In genomic region chr11:14620027-14620511, GRCh38 we compare ENCODE assay signal across 20 cellular contexts. TPM values are rescaled to one million over a fixed set of nuclear protein-coding genes. Genes with fewer than 3 reads are reported as not detected.
A peak's percentile ranks its signal among the peaks of the same experiment; 100 is the strongest.
DNase-seq lines count a peak whose midpoint lies in the region; ATAC-seq and TF ChIP-seq lines count a peak whose summit lies in the region.
"Had no signal": no experiment of that assay in that cellular context is flagged by ENCODE, and none has a peak within 500 bp of the region (broad histone marks: within the 10 kb centered on the region; RNA-seq: fewer than 3 reads in every experiment).

No MANE protein-coding gene starts in this region.

- H3K4me3 Mint-ChIP-seq in type B pancreatic cell, result no peak overlapping the region
- H3K4me3 Mint-ChIP-seq: activated naive CD4-positive, alpha-beta T cell treated with anti-CD3 and anti-CD28 coated beads, Interleukin-2, amount 10 ng/mL, durations not matched to agents 7 days and 5 days; activated T-cell treated with anti-CD3 and anti-CD28 coated beads, Interleukin-2, amount 50 U/mL, for 4 hours; IgD-negative memory B cell; memory B cell; neural crest cell had no signal

- no peaks in the 10 kb centered on the region for H3K9me3 Mint-ChIP-seq in type B pancreatic cell
- H3K9me3 Mint-ChIP-seq: activated T-cell treated with anti-CD3 and anti-CD28 coated beads, Interleukin-2, amount 50 U/mL, for 4 hours; IgD-negative memory B cell; memory B cell; neural crest cell had no signal

- no peak overlapping the region for H2AFZ ChIP-seq in DND-41 (ENCODE audit: low read depth, low read length)

- H3K79me2 ChIP-seq in DND-41 (ENCODE audit: insufficient read depth, low read length), result peaks cover 5% of the 10 kb centered on the region; the same call in 1 of the 2 replicates

- TF ChIP-seq POLR2A in gastroesophageal sphincter (IDR thresholded peaks at IDR 0.05), result no peak

- H3K36me3 ChIP-seq in DND-41 (ENCODE audit: insufficient read depth, low read length) (peaks cover 7% of the 10 kb centered on the region; the same call in 1 of the 2 replicates), adipocyte (ENCODE audit: control insufficient read depth, insufficient read depth, low read length, severe bottlenecking) (no peaks in the 10 kb centered on the region), gastroesophageal sphincter (no peaks in the 10 kb centered on the region), neutrophil (no peaks in the 10 kb centered on the region)
- H3K36me3 ChIP-seq: brain microvascular endothelial cell, stomach had no signal

- 54 to 74% methylated on average over 2 of the region's 2 CpGs for WGBS in gastroesophageal sphincter (ENCODE audit: low coverage in 1 of 2), 2 donors

- H3K4me3 ChIP-seq in DND-41 (ENCODE audit: low read depth in 1 of 2, low read length in 2 of 2) (no peak overlapping the region), adipocyte (ENCODE audit: low read length) (no peak overlapping the region), gastroesophageal sphincter (no peak overlapping the region), neutrophil (ENCODE audit: low read depth in 1 of 2, low read length in 1 of 2) (no peak overlapping the region)
- H3K4me3 ChIP-seq: stomach had no signal

- H3K4me2 ChIP-seq in DND-41 (ENCODE audit: insufficient read depth, low read length), result no peak overlapping the region

- no peaks in the 10 kb centered on the region for H3K4me1 Mint-ChIP-seq in type B pancreatic cell (ENCODE audit: unreplicated experiment)
- H3K4me1 Mint-ChIP-seq: neural crest cell had no signal

- no peaks in the 10 kb centered on the region for H3K27me3 Mint-ChIP-seq in type B pancreatic cell
- H3K27me3 Mint-ChIP-seq: activated naive CD4-positive, alpha-beta T cell treated with anti-CD3 and anti-CD28 coated beads, Interleukin-2, amount 10 ng/mL, durations not matched to agents 7 days and 5 days; IgD-negative memory B cell; memory B cell had no signal

- H4K20me1 ChIP-seq in DND-41 (ENCODE audit: insufficient read depth, low read length), result no peaks in the 10 kb centered on the region

- ATAC-seq in DND-41 (ENCODE audit: insufficient read depth, low read depth) (no peak), gastroesophageal sphincter (peak; percentile 58)

- no peak for DNase-seq in DND-41
- DNase-seq in adipocyte (ENCODE audit: low read depth), result no peak
- no peak for DNase-seq in activated T-cell treated with anti-CD3 and anti-CD28 coated beads for 4 hours
- DNase-seq in stimulated activated CD4-positive, alpha-beta T cell treated with anti-CD3 and anti-CD28 coated beads, Interleukin-2, amount 100 ng/mL, for 48 hours, result no peak
- DNase-seq in type B pancreatic cell (ENCODE audit: extremely low spot score, unreplicated experiment), result no peak
- DNase-seq in NCI-H446 (lab: John Stamatoyannopoulos, UW), result no peak
- DNase-seq: activated CD4-positive, alpha-beta T cell treated with anti-CD3 and anti-CD28 coated beads, Interleukin-2, amount 50 U/mL, for 48 hours; activated naive CD4-positive, alpha-beta T cell treated with anti-CD3 and anti-CD28 coated beads, Interleukin-2, amount 10 ng/mL, durations not matched to agents 7 days and 5 days; activated T-cell treated with anti-CD3 and anti-CD28 coated beads, Interleukin-2, amount 50 U/mL, for 4 hours; brain microvascular endothelial cell; EL; MV-4-11; NCI-H187 treated with DMSO at 0.1 percent for 48 hours; stomach had no signal

- no peaks in the 10 kb centered on the region for H3K36me3 Mint-ChIP-seq in type B pancreatic cell
- H3K36me3 Mint-ChIP-seq: IgD-negative memory B cell, memory B cell had no signal

- TF ChIP-seq EP300 in gastroesophageal sphincter (IDR thresholded peaks at IDR 0.05), result no peak

- H3K4me1 ChIP-seq in DND-41 (ENCODE audit: insufficient read depth, low read length) (no peaks in the 10 kb centered on the region), adipocyte (ENCODE audit: control insufficient read depth, insufficient read depth, low read length) (peaks cover 65% of the 10 kb centered on the region), gastroesophageal sphincter (peaks cover 0 to 36% (median 0%) of the 10 kb centered on the region in 3 donors), neutrophil (ENCODE audit: control insufficient read depth in 1 of 2, insufficient read depth in 1 of 2, low read depth in 1 of 2, low read length in 1 of 2) (peaks cover 19 to 37% of the 10 kb centered on the region in 2 experiments)

- H3K9ac ChIP-seq in DND-41 (ENCODE audit: low read depth, low read length) (no peak overlapping the region), adipocyte (ENCODE audit: low read length) (peak overlapping the region; percentile 74)

- H3K27ac Mint-ChIP-seq in type B pancreatic cell, result no peak overlapping the region
- H3K27ac Mint-ChIP-seq: activated naive CD4-positive, alpha-beta T cell treated with anti-CD3 and anti-CD28 coated beads, Interleukin-2, amount 10 ng/mL, durations not matched to agents 7 days and 5 days; IgD-negative memory B cell; memory B cell had no signal

- no peaks in the 10 kb centered on the region for H3K27me3 ChIP-seq in DND-41 (ENCODE audit: insufficient read depth, low read length, poor library complexity)
- H3K27me3 ChIP-seq in adipocyte (replicated peaks; ENCODE audit: control insufficient read depth, insufficient read depth, low read length), result no peaks in the 10 kb centered on the region
- no peaks in the 10 kb centered on the region for H3K27me3 ChIP-seq in gastroesophageal sphincter
- H3K27me3 ChIP-seq in neutrophil, result no peaks in the 10 kb centered on the region
- H3K27me3 ChIP-seq: brain microvascular endothelial cell, stomach had no signal

- TF ChIP-seq CTCF in DND-41 (IDR thresholded peaks at IDR 0.05; ENCODE audit: borderline replicate concordance, extremely low read depth, low read length, poor library complexity, severe bottlenecking), result no peak
- no peak for TF ChIP-seq CTCF in gastroesophageal sphincter (IDR thresholded peaks at IDR 0.05)
- TF ChIP-seq CTCF in neutrophil (IDR thresholded peaks at IDR 0.05), result no peak
- TF ChIP-seq CTCF in type B pancreatic cell (conservative IDR thresholded peaks at IDR 0.05), result no peak

- no peaks in the 10 kb centered on the region for H3K9me3 ChIP-seq in DND-41 (ENCODE audit: insufficient read depth, low read length, severe bottlenecking)
- H3K9me3 ChIP-seq in adipocyte (ENCODE audit: control insufficient read depth, low read length), result no peaks in the 10 kb centered on the region
- H3K9me3 ChIP-seq in gastroesophageal sphincter, result no peaks in the 10 kb centered on the region
- no peaks in the 10 kb centered on the region for H3K9me3 ChIP-seq in neutrophil
- H3K9me3 ChIP-seq: stomach had no signal

- H3K27ac ChIP-seq in DND-41 (ENCODE audit: low read length), result peak overlapping the region; percentile 18
- H3K27ac ChIP-seq in gastroesophageal sphincter, result peak overlapping the region in 3 of 4 donors; percentile 33 to 58 (median 39)
- peak overlapping the region; percentile 17 for H3K27ac ChIP-seq in neutrophil
- H3K27ac ChIP-seq: brain microvascular endothelial cell, epithelial cell of prostate had no signal

RNA-seq across cellular contexts. Expression of gene PDE3B, which starts 23.5 kb away (rescaled TPM):
- total RNA-seq in gastroesophageal sphincter (10 to 100 TPM; 11.7 to 21.8 (median 17.9) TPM), type B pancreatic cell (ENCODE audit: low replicate concordance) (12.9 and 16.6 TPM in 2 replicates)
